Comparison of ENCODE assay signal across 10 cellular contexts in genomic region chr3:14369675-14370669, GRCh38. TPM values are rescaled to one million over a fixed set of nuclear protein-coding genes. Genes with fewer than 3 reads are reported as not detected.
A peak's percentile ranks its signal among the peaks of the same experiment; 100 is the strongest.
DNase-seq lines count a peak whose midpoint lies in the region; ATAC-seq and TF ChIP-seq lines count a peak whose summit lies in the region.
"Had no signal": no experiment of that assay in that cellular context is flagged by ENCODE, and none has a peak within 500 bp of the region (broad histone marks: within the 10 kb centered on the region; RNA-seq: fewer than 3 reads in every experiment).

No MANE protein-coding gene starts in this region.

- H3K36me3 ChIP-seq in IMR-90 (ENCODE audit: control insufficient read depth, insufficient read depth, low read length) (no peaks in the 10 kb centered on the region), WERI-Rb-1 (no peaks in the 10 kb centered on the region), right lobe of liver (no peaks in the 10 kb centered on the region)

- 0 out of 2 replicates have a peak overlapping the region, but pooled peaks have one; percentile 19 for H2AK5ac ChIP-seq in IMR-90 (ENCODE audit: low read depth, low read length)

- no peak overlapping the region for H3K56ac ChIP-seq in IMR-90 (ENCODE audit: extremely low read depth, insufficient read depth, low read length)

- BruUV-seq in IMR-90 (replicated peaks; lab: Mats Ljungman, UMichigan) = no TSS peak

- no peak overlapping the region for H3K14ac ChIP-seq in IMR-90 (replicated peaks; ENCODE audit: low read depth, low read length)

- H3K27ac ChIP-seq in IMR-90 (ENCODE audit: insufficient read depth, low read length) (no peak overlapping the region), WERI-Rb-1 (peak overlapping the region; percentile 64), right lobe of liver (no peak overlapping the region)

- intact Hi-C loops in IMR-90 (cut with micrococcal nuclease) (no loop called here), right lobe of liver (cut with DNase I) (no loop called here)

- POLR2A ChIA-PET in IMR-90 (lab: Charles Lee; ENCODE audit: unreplicated experiment) = no interaction called here

- in situ Hi-C loops in IMR-90 (cut with MboI; ENCODE audit: low sequenced_read_pairs) = no loop called here

- no peak overlapping the region for H4K8ac ChIP-seq in IMR-90 (ENCODE audit: low read depth in 2 of 2, low read length in 2 of 2)

- WGBS in IMR-90 (ENCODE audit: extremely low coverage in 2 of 2, insufficient read length in 1 of 2), 2 experiments = 84% methylated on average over 6 of the region's 15 CpGs; no CpG with 5 or more reads in 1 of the 2 experiments
- 33% methylated on average over 11 of the region's 15 CpGs for WGBS in right lobe of liver (ENCODE audit: insufficient coverage, low coverage, low lambda C conversion rate, missing lambda C conversion rate)

- H3K9ac ChIP-seq in IMR-90 (ENCODE audit: low read depth, low read length) = no peak overlapping the region

- no peaks in the 10 kb centered on the region for H4K20me1 ChIP-seq in IMR-90 (ENCODE audit: insufficient read depth, low read length)

- TF ChIP-seq CTCF in AG09309 (IDR thresholded peaks at IDR 0.05; ENCODE audit: control insufficient read depth, insufficient read depth, low read depth, low read length, missing control alignments) (peak; percentile 6), IMR-90 (conservative IDR thresholded peaks at IDR 0.05; ENCODE audit: low read depth, low read length) (no peak), WERI-Rb-1 (IDR thresholded peaks at IDR 0.05; ENCODE audit: low read depth, low read length) (peak; percentile 69), right lobe of liver (IDR thresholded peaks at IDR 0.05) (peak in 3 of 4 donors; percentile 13 to 21 (median 19))

- H2BK5ac ChIP-seq in IMR-90 (ENCODE audit: low read depth, low read length, poor library complexity, severe bottlenecking) = no peak overlapping the region

- no peak overlapping the region for H3K4ac ChIP-seq in IMR-90 (ENCODE audit: low read depth, low read length)

- no peak overlapping the region for H2BK20ac ChIP-seq in IMR-90 (ENCODE audit: low read depth, low read length)

- H3K4me2 ChIP-seq in IMR-90 (ENCODE audit: low read depth, low read length) = no peak overlapping the region

- peak overlapping the region; percentile 56 for H2AFZ ChIP-seq in IMR-90 (replicated peaks; ENCODE audit: low read length, poor library complexity)

- TF ChIP-seq RAD21 in IMR-90 (IDR thresholded peaks at IDR 0.05; ENCODE audit: low read length) = no peak

- H3K79me1 ChIP-seq in IMR-90 (ENCODE audit: low read depth in 1 of 2, low read length in 2 of 2) = no peaks in the 10 kb centered on the region

- DNase-seq in AG09309 (ENCODE audit: low read depth) (no peak), IMR-90 (no peak), WERI-Rb-1 (peak; percentile 92), right lobe of liver (peak in 1 of 3 donors; percentile 50), globus pallidus (ENCODE audit: low spot score) (no peak), RKO (ENCODE audit: low spot score) (no peak)
- DNase-seq: activated naive CD4-positive, alpha-beta T cell treated with anti-CD3 and anti-CD28 coated beads, Interleukin-2, amount 10 ng/mL, durations not matched to agents 7 days and 5 days; NCI-H1105 treated with DMSO at 0.1 percent for 48 hours had no signal

- no peak overlapping the region for H4K91ac ChIP-seq in IMR-90 (ENCODE audit: insufficient read depth, low read depth, low read length)

- ATAC-seq in IMR-90 (ENCODE audit: low read depth) (no peak), right lobe of liver (peak; percentile 35 to 67 (median 44)), GM21717 (IDR thresholded peaks at IDR 0.05; ENCODE audit: unreplicated experiment) (no peak), HG02870 (IDR thresholded peaks at IDR 0.05; ENCODE audit: unreplicated experiment) (no peak)

- H2BK120ac ChIP-seq in IMR-90 (ENCODE audit: low read depth, low read length) = no peak overlapping the region

- dilution Hi-C loops in IMR-90 (cut with HindIII; ENCODE audit: low sequenced_read_pairs, unreplicated experiment) = no loop called here

- TF ChIP-seq POLR2A in IMR-90 (IDR thresholded peaks at IDR 0.05; ENCODE audit: low read depth, low read length) (no peak), right lobe of liver (IDR thresholded peaks at IDR 0.05) (no peak)

- H3K4me3 ChIP-seq in AG09309 (ENCODE audit: control insufficient read depth, low read depth, low read length) (no peak overlapping the region), IMR-90 (ENCODE audit: insufficient read depth, low read depth, low read length) (no peak overlapping the region), WERI-Rb-1 (ENCODE audit: low read depth, low read length) (no peak overlapping the region), right lobe of liver (no peak overlapping the region)

- peaks cover 3% of the 10 kb centered on the region; the same call in 1 of the 2 replicates for H3K9me1 ChIP-seq in IMR-90 (ENCODE audit: insufficient read depth, low read length)

- no peak overlapping the region for H2BK15ac ChIP-seq in IMR-90 (ENCODE audit: low read depth, low read length)

- H3K23ac ChIP-seq in IMR-90 (ENCODE audit: low read depth, low read length) = no peak overlapping the region

- H3K4me1 ChIP-seq in IMR-90 (ENCODE audit: control insufficient read depth, insufficient read depth, low read length) (peaks cover 3% of the 10 kb centered on the region), right lobe of liver (no peaks in the 10 kb centered on the region)

- no peak overlapping the region for H3K18ac ChIP-seq in IMR-90 (ENCODE audit: low read depth, low read length)

- no peak overlapping the region for H4K5ac ChIP-seq in IMR-90 (ENCODE audit: low read depth, low read length)

- CTCF ChIA-PET in IMR-90 (lab: Yijun Ruan, JAX) = interaction anchor here (0.6 kb wide), 1 partner anchor 38 kb away, joined by 3 read pairs; no protein-coding TSS in a partner anchor

- H3K9me3 ChIP-seq in IMR-90 (ENCODE audit: control insufficient read depth, insufficient read depth, low read length) = no peaks in the 10 kb centered on the region
- H3K9me3 ChIP-seq in WERI-Rb-1 (ENCODE audit: severe bottlenecking) = no peaks in the 10 kb centered on the region
- no peaks in the 10 kb centered on the region for H3K9me3 ChIP-seq in right lobe of liver

- H2AK9ac ChIP-seq in IMR-90 (replicated peaks; ENCODE audit: low read depth, low read length, poor library complexity) = no peak overlapping the region

- peaks cover 9% of the 10 kb centered on the region; the same call in 1 of the 2 replicates for H3K27me3 ChIP-seq in IMR-90 (ENCODE audit: control insufficient read depth, insufficient read depth, low read length)
- H3K27me3 ChIP-seq in WERI-Rb-1 (ENCODE audit: insufficient read depth, low read depth, severe bottlenecking) = no peaks in the 10 kb centered on the region
- H3K27me3 ChIP-seq in right lobe of liver = no peaks in the 10 kb centered on the region

TF ChIP-seq in IMR-90, 13 proteins besides CTCF, POLR2A, EP300 and RAD21:
- TF ChIP-seq MAFK (IDR thresholded peaks at IDR 0.05; ENCODE audit: low read depth, low read length) (peak; percentile 43; the same call in 1 of the 2 replicates), CEBPB (IDR thresholded peaks at IDR 0.05; ENCODE audit: low read depth, low read length) (no peak), CHD1 (IDR thresholded peaks at IDR 0.05; ENCODE audit: low read depth, low read length) (no peak), USF2 (IDR thresholded peaks at IDR 0.05; ENCODE audit: low read depth, low read length) (no peak)

RNA-seq across cellular contexts. Expression of gene SLC6A6, which starts 32.4 kb away (rescaled TPM):
- 29.9 and 32.5 TPM in 2 replicates for total RNA-seq in IMR-90 (2012; rRNA removed)
- 39.3 and 39.4 TPM in 2 replicates for polyA plus RNA-seq in IMR-90 (2012; rRNA removed)
- polyA plus RNA-seq in IMR-90 (2012; cell fraction: cytosol; rRNA removed) = 14.9 and 24.2 TPM in 2 replicates
- 70.6 and 99.2 TPM in 2 replicates for polyA plus RNA-seq in IMR-90 (2012; cell fraction: nucleus; rRNA removed; ENCODE audit: low replicate concordance)
- 1 to 10 TPM; 1.5 to 8.2 (median 4.1) TPM for total RNA-seq in right lobe of liver

Comparison
In these comparisons a context has a peak if more than half of its experiments do, and no peak if none do; other contexts are left out.
1. ATAC-seq: peak in right lobe of liver (4 of 4); none in IMR-90 (single experiment), GM21717 (single experiment) and HG02870 (single experiment).